ENCODE assay signal across 1 cellular context in the genomic region with DNA sequence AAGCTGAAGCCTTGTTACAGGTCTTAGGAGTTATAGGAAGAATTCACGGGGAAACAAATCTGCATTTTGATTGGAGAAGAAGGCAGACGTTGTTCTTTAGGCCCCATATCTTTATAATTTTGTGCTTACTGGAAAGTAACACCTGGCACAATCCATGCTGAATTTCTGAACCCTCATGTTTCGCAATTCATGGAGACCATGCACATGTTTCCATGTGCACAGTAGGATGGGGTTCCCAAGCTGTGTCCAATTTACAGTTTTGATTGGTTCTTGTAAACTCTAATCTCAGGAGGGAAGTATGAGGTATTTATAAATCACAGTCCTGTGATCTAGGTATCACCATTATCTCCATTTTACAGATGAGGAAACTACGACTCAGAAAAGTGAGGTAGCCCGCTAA.
TF ChIP-seq lines count a peak whose summit lies in the region.

No MANE protein-coding gene starts in this region.

TF ChIP-seq in IMR-90, 13 proteins besides CTCF, POLR2A, EP300 and RAD21:
- TF ChIP-seq CEBPB (IDR thresholded peaks at IDR 0.05; ENCODE audit: low read depth, low read length) (peak; percentile 79), MAZ (IDR thresholded peaks at IDR 0.05; ENCODE audit: borderline replicate concordance, low read depth, low read length) (no peak)
